In the genomic region with DNA sequence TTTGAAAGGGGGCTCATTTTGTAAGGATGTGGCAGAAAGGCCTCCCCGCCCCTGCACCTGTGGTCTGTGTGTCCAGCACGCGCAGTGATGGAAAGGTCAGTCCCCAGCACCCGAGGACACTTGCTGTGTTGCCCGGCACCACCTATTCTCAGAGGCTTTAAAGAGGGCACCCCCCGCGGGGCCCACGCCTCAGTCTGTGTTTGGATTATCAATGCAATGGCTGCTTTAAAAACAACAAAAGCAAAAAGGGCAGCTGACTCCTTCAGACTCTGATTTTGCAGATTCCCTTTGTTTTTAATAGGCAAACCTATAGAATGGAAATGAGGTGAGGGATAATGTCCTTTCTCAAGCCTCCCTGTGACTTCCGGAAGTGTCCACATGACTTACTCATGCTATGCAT, we compare ENCODE assay signal across 19 cellular contexts.
"Had no signal": no experiment of that assay in that cellular context is flagged by ENCODE, and none has a peak within 500 bp of the region (broad histone marks: within the 10 kb centered on the region; RNA-seq: fewer than 3 reads in every experiment).

No MANE protein-coding gene starts in this region.

- H3K27ac Mint-ChIP-seq: endodermal cell; natural killer cell treated with Interleukin-12 subunit alpha and Interleukin-12 subunit beta and Interleukin-15 and Interleukin-18, amount 100 ng/mL, for 72 hours had no signal

- H2AFZ ChIP-seq: hepatocyte had no signal

- H3K27ac ChIP-seq: colonic mucosa, hepatocyte, sigmoid colon, skin epidermis, stomach, upper lobe of left lung, uterus had no signal

- H3K27me3 ChIP-seq: colonic mucosa, hepatocyte, sigmoid colon, upper lobe of left lung, uterus had no signal

- H3K36me3 Mint-ChIP-seq: natural killer cell treated with Interleukin-12 subunit alpha and Interleukin-12 subunit beta and Interleukin-15 and Interleukin-18, amount 100 ng/mL, for 72 hours had no signal

- H3K79me2 ChIP-seq: hepatocyte had no signal

- H3K4me3 ChIP-seq: colonic mucosa, hepatocyte, lung, sigmoid colon, skin epidermis, stomach, upper lobe of left lung, uterus had no signal

- H3K9me3 ChIP-seq: colonic mucosa, sigmoid colon, stomach, upper lobe of left lung, uterus had no signal

- H3K4me1 ChIP-seq: colonic mucosa, stomach, uterus had no signal

- H3K4me3 Mint-ChIP-seq: endodermal cell; natural killer cell treated with Interleukin-12 subunit alpha and Interleukin-12 subunit beta and Interleukin-15 and Interleukin-18, amount 100 ng/mL, for 72 hours had no signal

- H3K36me3 ChIP-seq: colonic mucosa, sigmoid colon, stomach, upper lobe of left lung, uterus had no signal

- DNase-seq: colonic mucosa; effector CD4-positive, alpha-beta T cell; endodermal cell; erythroblast; foreskin melanocyte; kidney; left cardiac atrium; left ventricle myocardium superior; mesenchymal stem cell; midbrain; sigmoid colon; stimulated activated naive CD4-positive, alpha-beta T cell; stomach; uterus had no signal
